ENCODE assay signal across 25 cellular contexts in the genomic region with DNA sequence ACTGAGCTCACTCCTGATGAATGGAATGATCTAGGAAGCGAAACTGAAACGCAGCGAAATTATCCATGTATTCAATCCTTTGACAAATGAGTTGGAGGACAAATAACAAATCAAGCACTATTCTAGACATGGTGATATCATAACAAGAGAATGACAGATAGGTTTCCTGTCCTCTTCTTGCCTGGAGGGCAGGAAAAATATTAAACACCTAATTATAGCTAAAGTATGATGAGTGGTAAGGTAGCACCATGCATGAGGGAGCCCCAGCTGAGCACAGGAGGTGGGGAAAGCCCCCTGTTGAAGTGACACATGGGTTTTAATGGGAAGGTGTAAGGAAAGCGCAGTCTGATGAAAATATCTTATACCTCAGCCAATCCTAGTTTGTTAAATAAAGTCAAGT.
"Had no signal": no experiment of that assay in that cellular context is flagged by ENCODE, and none has a peak within 500 bp of the region (broad histone marks: within the 10 kb centered on the region; RNA-seq: fewer than 3 reads in every experiment).

No MANE protein-coding gene starts in this region.

- H3K27me3 ChIP-seq: gastroesophageal sphincter, heart left ventricle, hepatocyte, ovary, sigmoid colon, stomach, thyroid gland had no signal

- H3K36me3 ChIP-seq: gastroesophageal sphincter, heart left ventricle, left ventricle myocardium inferior, lower lobe of right lung, ovary, sigmoid colon, stomach, thyroid gland had no signal

- H3K4me3 ChIP-seq: dorsolateral prefrontal cortex, gastroesophageal sphincter, heart left ventricle, hepatocyte, left ventricle myocardium inferior, lower lobe of right lung, ovary, psoas muscle, sigmoid colon, stomach, thyroid gland had no signal

- H3K27ac ChIP-seq: dorsolateral prefrontal cortex, epithelial cell of prostate, gastroesophageal sphincter, heart left ventricle, hepatocyte, left ventricle myocardium inferior, lower lobe of right lung, ovary, psoas muscle, sigmoid colon, stomach, thyroid gland had no signal

- H3K9me3 ChIP-seq: gastroesophageal sphincter, heart left ventricle, left ventricle myocardium inferior, lower lobe of right lung, ovary, psoas muscle, sigmoid colon, stomach, thyroid gland had no signal

- DNase-seq: dorsolateral prefrontal cortex; effector CD4-positive, alpha-beta T cell; foreskin fibroblast; heart left ventricle; kidney; left colon; left ventricle myocardium inferior; lower lobe of right lung; naive thymus-derived CD8-positive, alpha-beta T cell; nephron progenitor cell; nucleus accumbens; ovary; posterior cingulate gyrus; psoas muscle; right cardiac atrium; sigmoid colon; stimulated activated CD4-positive, alpha-beta T cell treated with anti-CD3 and anti-CD28 coated beads, Interleukin-2, amount 100 ng/mL, for 24 hours; stimulated activated CD4-positive, alpha-beta T cell treated with anti-CD3 and anti-CD28 coated beads, Interleukin-4, amount 100 ng/mL, for 24 hours; stimulated activated naive CD4-positive, alpha-beta T cell treated with Interleukin-2 at 50 U/mL for 16 hours; stomach; thyroid gland had no signal

- H3K4me1 ChIP-seq: gastroesophageal sphincter, lower lobe of right lung, psoas muscle, sigmoid colon, stomach, thyroid gland had no signal

- ATAC-seq: gastroesophageal sphincter; left colon; lower lobe of right lung; naive thymus-derived CD8-positive, alpha-beta T cell; right cardiac atrium; stimulated activated effector memory CD8-positive, alpha-beta T cell treated with anti-CD3 and anti-CD28 coated beads, Interleukin-12 subunit alpha, Interleukin-12 subunit beta, amount 100 ng/mL, for 72 hours had no signal
